Comparison of ENCODE assay signal across 8 cellular contexts in the genomic region with DNA sequence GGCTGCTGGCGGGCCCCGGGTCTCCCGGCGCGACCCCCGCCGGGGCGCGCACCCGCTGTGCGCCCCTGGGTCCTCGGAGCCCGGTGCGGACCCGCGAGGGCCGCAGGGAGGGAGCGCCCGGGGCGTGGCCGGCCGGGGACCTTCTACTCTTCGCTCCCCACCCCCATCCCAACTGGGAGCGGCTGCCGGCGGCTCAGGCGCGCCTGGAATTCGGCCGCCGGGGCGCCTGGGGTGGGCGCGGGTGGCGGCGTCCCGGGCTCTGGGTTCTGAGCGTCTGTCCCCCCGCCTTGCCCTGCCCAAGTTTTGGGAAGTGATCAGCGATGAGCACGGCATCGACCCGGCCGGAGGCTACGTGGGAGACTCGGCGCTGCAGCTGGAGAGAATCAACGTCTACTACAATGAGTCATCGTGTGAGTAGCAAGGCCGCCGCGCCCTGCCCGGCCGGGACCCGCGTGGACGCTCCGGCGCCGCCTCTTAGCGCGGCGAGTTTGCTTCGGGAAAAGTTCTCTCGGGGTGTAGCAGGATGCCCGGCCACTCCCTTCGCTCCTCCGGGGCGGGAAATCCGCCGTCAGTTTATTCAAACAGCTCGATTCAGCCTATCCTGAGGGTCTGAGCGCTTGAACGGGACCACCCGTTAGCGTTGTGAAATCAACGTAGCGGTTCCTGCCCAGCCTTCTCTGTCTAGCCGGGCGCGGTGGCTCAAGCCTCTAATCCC. TPM values are rescaled to one million over a fixed set of nuclear protein-coding genes. Genes with fewer than 3 reads are reported as not detected.
A peak's percentile ranks its signal among the peaks of the same experiment; 100 is the strongest.
DNase-seq lines count a peak whose midpoint lies in the region; ATAC-seq and TF ChIP-seq lines count a peak whose summit lies in the region.

No MANE protein-coding gene starts in this region.

- H3K27ac Mint-ChIP-seq in effector memory CD8-positive, alpha-beta T cell = no peak overlapping the region
- no peak overlapping the region for H3K27ac Mint-ChIP-seq in memory B cell

- peak overlapping the region; percentile 99 for H3K27ac ChIP-seq in thoracic aorta

- H3K9me3 ChIP-seq in thoracic aorta = peaks cover 8% of the 10 kb centered on the region

- H3K9me3 Mint-ChIP-seq in effector memory CD8-positive, alpha-beta T cell = peaks cover 4 to 7% of the 10 kb centered on the region in 2 donors
- H3K9me3 Mint-ChIP-seq in memory B cell = no peaks in the 10 kb centered on the region

- no peaks in the 10 kb centered on the region for H3K27me3 ChIP-seq in thoracic aorta (replicated peaks; ENCODE audit: insufficient read depth)

- no peak for TF ChIP-seq CTCF in GM20000 (IDR thresholded peaks at IDR 0.05; ENCODE audit: extremely low read depth, missing control alignments)
- no peak for TF ChIP-seq CTCF in thoracic aorta (IDR thresholded peaks at IDR 0.05)

- H3K36me3 ChIP-seq in thoracic aorta = peaks cover 23% of the 10 kb centered on the region

- ATAC-seq in HG03520 (IDR thresholded peaks at IDR 0.05; ENCODE audit: unreplicated experiment) = peak; percentile 61
- ATAC-seq in SK-N-SH treated with all-trans-retinoic acid at 6 μM for 48 hours = peak; percentile 77
- ATAC-seq in effector memory CD8-positive, alpha-beta T cell (replicated peaks) = peak; percentile 57
- peak; percentile 44 for ATAC-seq in memory B cell (ENCODE audit: low read depth)
- peak; percentile 78 for ATAC-seq in thoracic aorta (ENCODE audit: insufficient number of reproducible peaks, low FRiP score, low read depth)

- H3K4me1 ChIP-seq in thoracic aorta (ENCODE audit: control insufficient read depth in 1 of 2, low read depth in 2 of 2) = peaks cover 21 to 39% of the 10 kb centered on the region in 2 donors

- no peaks in the 10 kb centered on the region for H3K36me3 Mint-ChIP-seq in effector memory CD8-positive, alpha-beta T cell (ENCODE audit: insufficient read depth)
- H3K36me3 Mint-ChIP-seq in memory B cell = peaks cover 4% of the 10 kb centered on the region

- peak; percentile 87 for DNase-seq in DMS53 (lab: John Stamatoyannopoulos, UW)
- peak; percentile 87 for DNase-seq in GM20000 (ENCODE audit: low spot score)
- DNase-seq in effector memory CD8-positive, alpha-beta T cell = no peak
- peak in 1 of 2 donors; percentile 42 for DNase-seq in memory B cell (ENCODE audit: low spot score in 2 of 2)
- peak; percentile 73 for DNase-seq in thoracic aorta (ENCODE audit: low spot score)
- no peak for DNase-seq in SHP77 (lab: John Stamatoyannopoulos, UW)

- peak overlapping the region; percentile 31 to 60 for H3K4me3 Mint-ChIP-seq in effector memory CD8-positive, alpha-beta T cell
- H3K4me3 Mint-ChIP-seq in memory B cell = peak overlapping the region; percentile 80

- peaks cover 42 to 48% of the 10 kb centered on the region in 2 donors for H3K27me3 Mint-ChIP-seq in effector memory CD8-positive, alpha-beta T cell
- H3K27me3 Mint-ChIP-seq in memory B cell = peaks cover 17% of the 10 kb centered on the region

- peaks cover 9 to 10% of the 10 kb centered on the region in 2 donors for H3K4me1 Mint-ChIP-seq in effector memory CD8-positive, alpha-beta T cell (ENCODE audit: low read depth in 2 of 2)
- peaks cover 4% of the 10 kb centered on the region for H3K4me1 Mint-ChIP-seq in memory B cell

- peak overlapping the region; percentile 96 for H3K4me3 ChIP-seq in thoracic aorta

TF ChIP-seq in SK-N-SH treated with all-trans-retinoic acid at 6 μM for 48 hours, 23 proteins besides CTCF, POLR2A, EP300 and RAD21:
- TF ChIP-seq, protein P1, sequence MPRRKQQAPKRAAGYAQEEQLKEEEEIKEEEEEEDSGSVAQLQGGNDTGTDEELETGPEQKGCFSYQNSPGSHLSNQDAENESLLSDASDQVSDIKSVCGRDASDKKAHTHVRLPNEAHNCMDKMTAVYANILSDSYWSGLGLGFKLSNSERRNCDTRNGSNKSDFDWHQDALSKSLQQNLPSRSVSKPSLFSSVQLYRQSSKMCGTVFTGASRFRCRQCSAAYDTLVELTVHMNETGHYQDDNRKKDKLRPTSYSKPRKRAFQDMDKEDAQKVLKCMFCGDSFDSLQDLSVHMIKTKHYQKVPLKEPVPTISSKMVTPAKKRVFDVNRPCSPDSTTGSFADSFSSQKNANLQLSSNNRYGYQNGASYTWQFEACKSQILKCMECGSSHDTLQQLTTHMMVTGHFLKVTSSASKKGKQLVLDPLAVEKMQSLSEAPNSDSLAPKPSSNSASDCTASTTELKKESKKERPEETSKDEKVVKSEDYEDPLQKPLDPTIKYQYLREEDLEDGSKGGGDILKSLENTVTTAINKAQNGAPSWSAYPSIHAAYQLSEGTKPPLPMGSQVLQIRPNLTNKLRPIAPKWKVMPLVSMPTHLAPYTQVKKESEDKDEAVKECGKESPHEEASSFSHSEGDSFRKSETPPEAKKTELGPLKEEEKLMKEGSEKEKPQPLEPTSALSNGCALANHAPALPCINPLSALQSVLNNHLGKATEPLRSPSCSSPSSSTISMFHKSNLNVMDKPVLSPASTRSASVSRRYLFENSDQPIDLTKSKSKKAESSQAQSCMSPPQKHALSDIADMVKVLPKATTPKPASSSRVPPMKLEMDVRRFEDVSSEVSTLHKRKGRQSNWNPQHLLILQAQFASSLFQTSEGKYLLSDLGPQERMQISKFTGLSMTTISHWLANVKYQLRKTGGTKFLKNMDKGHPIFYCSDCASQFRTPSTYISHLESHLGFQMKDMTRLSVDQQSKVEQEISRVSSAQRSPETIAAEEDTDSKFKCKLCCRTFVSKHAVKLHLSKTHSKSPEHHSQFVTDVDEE (CRISPR knock-in tag; IDR thresholded peaks at IDR 0.05) = no peak
- no peak for TF ChIP-seq OSR1 (CRISPR knock-in tag; IDR thresholded peaks at IDR 0.05)
- no peak for TF ChIP-seq ZNF565 (CRISPR knock-in tag; conservative IDR thresholded peaks at IDR 0.05; ENCODE audit: low read depth)
- no peak for TF ChIP-seq ESRRG (CRISPR knock-in tag; IDR thresholded peaks at IDR 0.05)
TF ChIP-seq in SK-N-SH treated with all-trans-retinoic acid at 6 μM for 48 hours: peak in this region for 0.

RNA-seq across cellular contexts. Expression of gene TUBB6, which starts 0.5 kb away (rescaled TPM):
- 100 to 1,000 TPM; 357 to 454 TPM for total RNA-seq in thoracic aorta

RNA-seq across cellular contexts. Expression of gene CIDEA, which starts 54.4 kb away (rescaled TPM):
- not detected for total RNA-seq in thoracic aorta

Comparison
In these comparisons a context has a peak if more than half of its experiments do, and no peak if none do; other contexts are left out.
1. DNase-seq: peak in DMS53 (single experiment), GM20000 (single experiment) and thoracic aorta (single experiment); none in effector memory CD8-positive, alpha-beta T cell (0 of 3) and SHP77 (0 of 2).
2. Peak in every context shown above with its lines, with median percentiles within 50 percentile points of each other: ATAC-seq.